In genomic region chr1:212760126-212760823, GRCh38 we compare ENCODE assay signal across 9 cellular contexts. TPM values are rescaled to one million over a fixed set of nuclear protein-coding genes. Genes with fewer than 3 reads are reported as not detected.
DNase-seq lines count a peak whose midpoint lies in the region; ATAC-seq and TF ChIP-seq lines count a peak whose summit lies in the region.
"Had no signal": no experiment of that assay in that cellular context is flagged by ENCODE, and none has a peak within 500 bp of the region (broad histone marks: within the 10 kb centered on the region; RNA-seq: fewer than 3 reads in every experiment).

No MANE protein-coding gene starts in this region.

- H2BK5ac ChIP-seq in mesendoderm (ENCODE audit: low read length) = no peak overlapping the region

- no peaks in the 10 kb centered on the region for H3K27me3 Mint-ChIP-seq in MCF 10A (ENCODE audit: insufficient read depth, unreplicated experiment)
- H3K27me3 Mint-ChIP-seq in activated naive CD8-positive, alpha-beta T cell treated with anti-CD3 and anti-CD28 coated beads, Interleukin-2, amount 10 ng/mL, durations not matched to agents 7 days and 5 days = no peaks in the 10 kb centered on the region
- H3K27me3 Mint-ChIP-seq: brain had no signal

- TF ChIP-seq CTCF in MCF 10A (IDR thresholded peaks at IDR 0.05; ENCODE audit: unreplicated experiment) (peak; percentile 82), breast epithelium (IDR thresholded peaks at IDR 0.05) (no peak)

- H3K27ac Mint-ChIP-seq in MCF 10A (ENCODE audit: low read depth, unreplicated experiment) = no peak overlapping the region
- no peak overlapping the region for H3K27ac Mint-ChIP-seq in activated naive CD8-positive, alpha-beta T cell treated with anti-CD3 and anti-CD28 coated beads, Interleukin-2, amount 10 ng/mL, durations not matched to agents 7 days and 5 days
- H3K27ac Mint-ChIP-seq: brain had no signal

- H2AK5ac ChIP-seq in mesendoderm (ENCODE audit: low read length) = no peak overlapping the region

- H3K4ac ChIP-seq in mesendoderm (ENCODE audit: low read depth, low read length) = no peak overlapping the region

- peaks cover 6% of the 10 kb centered on the region for H3K79me2 ChIP-seq in mesendoderm (ENCODE audit: control insufficient read depth, insufficient read depth, low read length)

- H3K18ac ChIP-seq in mesendoderm (ENCODE audit: low read length) = no peak overlapping the region

- no peak overlapping the region for H2BK120ac ChIP-seq in mesendoderm (ENCODE audit: low read depth, low read length)

- H3K4me1 ChIP-seq in breast epithelium (no peaks in the 10 kb centered on the region), mesendoderm (ENCODE audit: control insufficient read depth, low read depth, low read length) (no peaks in the 10 kb centered on the region)

- no peak overlapping the region for H3K56ac ChIP-seq in mesendoderm (ENCODE audit: low read length)

- intact Hi-C loops in MCF 10A (cut with micrococcal nuclease) (no loop called here), breast epithelium (cut with DNase I; ENCODE audit: low total_unique reads) (no loop called here), sciatic nerve (cut with DNase I) (loop anchor here (5.0 kb wide), 1 partner anchor 1237 kb away; no protein-coding TSS in a partner anchor)

- H3K4me3 ChIP-seq in breast epithelium (no peak overlapping the region), mesendoderm (ENCODE audit: low read length) (no peak overlapping the region)

- no TSS peak for BruUV-seq in MCF 10A (replicated peaks; lab: Mats Ljungman, UMichigan)

- no peak for TF ChIP-seq POLR2A in breast epithelium (IDR thresholded peaks at IDR 0.05)

- peak; percentile 57 for DNase-seq in MCF 10A (ENCODE audit: unreplicated experiment)
- DNase-seq in breast epithelium (ENCODE audit: low spot score in 2 of 2) = no peak
- peak; percentile 7 to 26 for DNase-seq in SHP77 (lab: John Stamatoyannopoulos, UW)
- DNase-seq in activated naive CD8-positive, alpha-beta T cell treated with anti-CD3 and anti-CD28 coated beads, Interleukin-2, amount 10 ng/mL, durations not matched to agents 7 days and 5 days = peak; percentile 64
- peak; percentile 77 for DNase-seq in mesendoderm
- DNase-seq in NCI-H526 (lab: John Stamatoyannopoulos, UW) = no peak
- DNase-seq in sciatic nerve (ENCODE audit: low spot score) = no peak

- H3K27me3 ChIP-seq in breast epithelium (no peaks in the 10 kb centered on the region), mesendoderm (ENCODE audit: insufficient read depth, low read length, poor library complexity) (no peaks in the 10 kb centered on the region)

- no peak overlapping the region for H3K9ac ChIP-seq in mesendoderm (ENCODE audit: low read length)

- H3K9me3 ChIP-seq in breast epithelium = no peaks in the 10 kb centered on the region

- no peak overlapping the region for H3K4me3 Mint-ChIP-seq in MCF 10A (ENCODE audit: unreplicated experiment)
- H3K4me3 Mint-ChIP-seq in activated naive CD8-positive, alpha-beta T cell treated with anti-CD3 and anti-CD28 coated beads, Interleukin-2, amount 10 ng/mL, durations not matched to agents 7 days and 5 days = no peak overlapping the region
- H3K4me3 Mint-ChIP-seq: brain had no signal

- ATAC-seq in activated naive CD8-positive, alpha-beta T cell treated with anti-CD3 and anti-CD28 coated beads, Interleukin-2, amount 10 ng/mL, durations not matched to agents 7 days and 5 days (ENCODE audit: low read depth) = peak; percentile 92
- no peak for ATAC-seq in GM18858 (IDR thresholded peaks at IDR 0.05; ENCODE audit: unreplicated experiment)
- ATAC-seq in sciatic nerve = no peak

- no peaks in the 10 kb centered on the region for H3K36me3 ChIP-seq in breast epithelium
- no peaks in the 10 kb centered on the region for H3K36me3 ChIP-seq in mesendoderm (ENCODE audit: control insufficient read depth, insufficient read depth, low read length)

- no peak overlapping the region for H3K23ac ChIP-seq in mesendoderm (ENCODE audit: low read length)

- POLR2A ChIA-PET in MCF 10A (lab: Yijun Ruan, JAX) = interaction anchor here (0.5 to 2.9 kb wide), 2 partner anchors 11 to 13 kb away, joined by 3 to 6 read pairs; no protein-coding TSS in a partner anchor
- POLR2A ChIA-PET in activated naive CD8-positive, alpha-beta T cell treated with anti-CD3 and anti-CD28 coated beads, Interleukin-2, amount 10 ng/mL, durations not matched to agents 7 days and 5 days (lab: Charles Lee) = no interaction called here

- no peak overlapping the region for H3K27ac ChIP-seq in breast epithelium
- H3K27ac ChIP-seq in mesendoderm (ENCODE audit: low read depth, low read length) = no peak overlapping the region

- peaks cover 11% of the 10 kb centered on the region for H3K79me1 ChIP-seq in mesendoderm (ENCODE audit: low read length)

- WGBS in mesendoderm (ENCODE audit: extremely low coverage, insufficient coverage, low lambda C conversion rate) = no CpG with 5 or more reads among the region's 10 CpGs

- no peaks in the 10 kb centered on the region for H3K9me3 Mint-ChIP-seq in MCF 10A (ENCODE audit: unreplicated experiment)
- no peaks in the 10 kb centered on the region for H3K9me3 Mint-ChIP-seq in activated naive CD8-positive, alpha-beta T cell treated with anti-CD3 and anti-CD28 coated beads, Interleukin-2, amount 10 ng/mL, durations not matched to agents 7 days and 5 days

- no peak overlapping the region for H4K8ac ChIP-seq in mesendoderm (ENCODE audit: low read depth, low read length)

- H4K5ac ChIP-seq in mesendoderm (ENCODE audit: low read length) = no peak overlapping the region

- CTCF ChIA-PET in MCF 10A (lab: Yijun Ruan, JAX) = interaction anchor here (0.6 to 14.0 kb wide), 7 partner anchors 10 to 283 kb away, joined by 3 to 156 read pairs (median 11); no protein-coding TSS in a partner anchor

- no peak overlapping the region for H3K4me2 ChIP-seq in mesendoderm (ENCODE audit: low read length)

- no peaks in the 10 kb centered on the region for H3K4me1 Mint-ChIP-seq in MCF 10A (ENCODE audit: insufficient read depth, unreplicated experiment)
- peaks cover 5% of the 10 kb centered on the region for H3K4me1 Mint-ChIP-seq in activated naive CD8-positive, alpha-beta T cell treated with anti-CD3 and anti-CD28 coated beads, Interleukin-2, amount 10 ng/mL, durations not matched to agents 7 days and 5 days
- H3K4me1 Mint-ChIP-seq: brain had no signal

- no peak overlapping the region for H2BK15ac ChIP-seq in mesendoderm (replicated peaks; ENCODE audit: low read depth)

- peaks cover 16% of the 10 kb centered on the region for H3K36me3 Mint-ChIP-seq in MCF 10A (ENCODE audit: insufficient read depth, unreplicated experiment)
- H3K36me3 Mint-ChIP-seq in activated naive CD8-positive, alpha-beta T cell treated with anti-CD3 and anti-CD28 coated beads, Interleukin-2, amount 10 ng/mL, durations not matched to agents 7 days and 5 days = peaks cover 35% of the 10 kb centered on the region

RNA-seq across cellular contexts. Expression of gene NSL1, which starts 31.3 kb away (rescaled TPM):
- 39.7 and 42.2 TPM in 2 replicates for total RNA-seq in MCF 10A (2022)
- 10 to 100 TPM; 28.5 to 47.5 (median 44.6) TPM for total RNA-seq in breast epithelium
- total RNA-seq in activated naive CD8-positive, alpha-beta T cell treated with anti-CD3 and anti-CD28 coated beads, Interleukin-2, amount 10 ng/mL, durations not matched to agents 7 days and 5 days = 10 to 100 TPM; 38.1 to 38.2 TPM
- polyA plus RNA-seq in mesendoderm (2013, experiment 1 of 2) = 34.4 TPM
- polyA plus RNA-seq in mesendoderm (2013, experiment 2 of 2) = 36.3 TPM
- 38.1 TPM for total RNA-seq in sciatic nerve

RNA-seq across cellular contexts. Expression of gene TATDN3, which starts 31.4 kb away (rescaled TPM):
- total RNA-seq in MCF 10A (2022) = 31.5 and 35.7 TPM in 2 replicates
- total RNA-seq in breast epithelium = 10 to 100 TPM in 2 of 3 donors, 1 to 10 TPM in 1; 9.2 to 28.6 (median 15.5) TPM
- 10 to 100 TPM; 13.9 to 18.6 TPM for total RNA-seq in activated naive CD8-positive, alpha-beta T cell treated with anti-CD3 and anti-CD28 coated beads, Interleukin-2, amount 10 ng/mL, durations not matched to agents 7 days and 5 days
- polyA plus RNA-seq in mesendoderm (2013, experiment 1 of 2) = 9.4 TPM
- polyA plus RNA-seq in mesendoderm (2013, experiment 2 of 2) = 9.0 TPM
- total RNA-seq in sciatic nerve = 15.9 TPM

Comparison
In these comparisons a context has a peak if more than half of its experiments do, and no peak if none do; other contexts are left out.
1. DNase-seq: peak in MCF 10A (single experiment), SHP77 (2 of 2), activated naive CD8-positive, alpha-beta T cell treated with anti-CD3 and anti-CD28 coated beads, Interleukin-2, amount 10 ng/mL, durations not matched to agents 7 days and 5 days (single experiment) and mesendoderm (single experiment); none in breast epithelium (0 of 2), NCI-H526 (0 of 2) and sciatic nerve (single experiment).